1 cellular context compared by ENCODE assay signal in the genomic region with DNA sequence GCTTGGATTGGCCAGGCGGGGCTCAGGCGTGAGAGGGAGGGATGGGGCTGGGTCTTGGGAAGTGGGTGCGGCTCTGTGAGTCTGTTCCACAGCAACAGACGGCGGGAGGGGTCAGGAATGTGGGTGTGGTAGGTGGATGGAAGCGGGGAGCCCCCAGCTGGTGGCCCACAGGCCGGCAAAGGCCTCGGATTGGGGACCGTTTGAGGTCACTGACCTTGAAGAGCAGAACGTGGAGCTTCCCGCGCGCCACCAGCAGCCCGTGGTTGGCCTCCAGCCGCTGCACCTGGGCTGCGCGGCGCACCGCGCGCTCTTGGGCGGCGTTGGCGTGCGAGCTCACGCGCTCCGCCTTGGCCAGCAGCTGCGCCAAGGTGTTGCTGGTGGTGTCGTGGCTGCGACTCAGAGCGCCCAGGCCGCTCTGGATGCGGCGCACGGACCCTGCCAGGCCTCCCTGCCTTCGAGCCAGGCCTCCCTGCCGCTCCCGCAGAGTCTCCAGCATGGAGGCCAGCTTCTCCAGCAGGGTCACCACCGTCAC.
TF ChIP-seq lines count a peak whose summit lies in the region.

No MANE protein-coding gene starts in this region.

TF ChIP-seq in WTC11, 78 proteins besides CTCF, POLR2A, EP300 and RAD21 (continued from another document and continues in another):
- TF ChIP-seq PREB (CRISPR knock-in tag; IDR thresholded peaks at IDR 0.05; ENCODE audit: borderline replicate concordance) (no peak), ZNF219 (CRISPR knock-in tag; IDR thresholded peaks at IDR 0.05; ENCODE audit: borderline replicate concordance) (peak; percentile 50; the same call in 1 of the 2 replicates), IRF1 (CRISPR knock-in tag; IDR thresholded peaks at IDR 0.05) (no peak; the same call in none of the 2 replicates), SOX15 (CRISPR knock-in tag; IDR thresholded peaks at IDR 0.05) (no peak), ZNF671 (CRISPR knock-in tag; IDR thresholded peaks at IDR 0.05) (no peak), NFE2L1 (CRISPR knock-in tag; IDR thresholded peaks at IDR 0.05) (no peak), TEAD1 (CRISPR knock-in tag; IDR thresholded peaks at IDR 0.05) (no peak; the same call in 1 of the 2 replicates), MYBL2 (CRISPR knock-in tag; IDR thresholded peaks at IDR 0.05) (peak; percentile 27; the same call in 1 of the 2 replicates), ERG (CRISPR knock-in tag; IDR thresholded peaks at IDR 0.05) (no peak), HMGXB4 (CRISPR knock-in tag; IDR thresholded peaks at IDR 0.05) (no peak), ZNF263 (CRISPR knock-in tag; IDR thresholded peaks at IDR 0.05; ENCODE audit: low read depth) (no peak), ATF1 (CRISPR knock-in tag; IDR thresholded peaks at IDR 0.05) (no peak), NR1H2 (CRISPR knock-in tag; IDR thresholded peaks at IDR 0.05) (no peak), ZNF232 (CRISPR knock-in tag; IDR thresholded peaks at IDR 0.05) (no peak; the same call in 1 of the 2 replicates), ZNF138 (CRISPR knock-in tag; conservative IDR thresholded peaks at IDR 0.05) (peak; percentile 78), JAZF1 (CRISPR knock-in tag; IDR thresholded peaks at IDR 0.05) (no peak), FOXK1 (CRISPR knock-in tag; IDR thresholded peaks at IDR 0.05) (peak; percentile 31; the same call in 1 of the 2 replicates), ELF4 (CRISPR knock-in tag; IDR thresholded peaks at IDR 0.05; ENCODE audit: low read depth) (no peak), JUN (CRISPR knock-in tag; IDR thresholded peaks at IDR 0.05) (no peak), ZBTB21 (CRISPR knock-in tag; IDR thresholded peaks at IDR 0.05; ENCODE audit: borderline replicate concordance) (no peak), FOXJ3 (CRISPR knock-in tag; IDR thresholded peaks at IDR 0.05; ENCODE audit: borderline replicate concordance) (no peak), STAT6 (CRISPR knock-in tag; conservative IDR thresholded peaks at IDR 0.05; ENCODE audit: low read depth) (no peak; the same call in 1 of the 2 replicates), TCF7 (CRISPR knock-in tag; IDR thresholded peaks at IDR 0.05; ENCODE audit: low read depth) (peak; percentile 69; the same call in 1 of the 2 replicates), CREB1 (CRISPR knock-in tag; IDR thresholded peaks at IDR 0.05) (peak; percentile 18; the same call in 1 of the 2 replicates), MXD4 (CRISPR knock-in tag; IDR thresholded peaks at IDR 0.05; ENCODE audit: borderline replicate concordance) (no peak), ESRRA (CRISPR knock-in tag; IDR thresholded peaks at IDR 0.05; ENCODE audit: borderline replicate concordance) (0 out of 2 replicates have a peak, but pooled peaks have one; percentile 70), TEAD4 (CRISPR knock-in tag; IDR thresholded peaks at IDR 0.05) (no peak; the same call in 1 of the 2 replicates), SMAD4 (CRISPR knock-in tag; IDR thresholded peaks at IDR 0.05) (no peak), ZNF416 (CRISPR knock-in tag; IDR thresholded peaks at IDR 0.05) (no peak), EMX1 (CRISPR knock-in tag; IDR thresholded peaks at IDR 0.05) (no peak), ATF6 (CRISPR knock-in tag; IDR thresholded peaks at IDR 0.05) (no peak), AFF4 (CRISPR knock-in tag; IDR thresholded peaks at IDR 0.05; ENCODE audit: borderline replicate concordance) (no peak), GABPB1 (CRISPR knock-in tag; IDR thresholded peaks at IDR 0.05) (no peak)
- TF ChIP-seq, protein P1, sequence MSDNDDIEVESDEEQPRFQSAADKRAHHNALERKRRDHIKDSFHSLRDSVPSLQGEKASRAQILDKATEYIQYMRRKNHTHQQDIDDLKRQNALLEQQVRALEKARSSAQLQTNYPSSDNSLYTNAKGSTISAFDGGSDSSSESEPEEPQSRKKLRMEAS (CRISPR knock-in tag; IDR thresholded peaks at IDR 0.05): peak; percentile 70
- TF ChIP-seq, protein P2, sequence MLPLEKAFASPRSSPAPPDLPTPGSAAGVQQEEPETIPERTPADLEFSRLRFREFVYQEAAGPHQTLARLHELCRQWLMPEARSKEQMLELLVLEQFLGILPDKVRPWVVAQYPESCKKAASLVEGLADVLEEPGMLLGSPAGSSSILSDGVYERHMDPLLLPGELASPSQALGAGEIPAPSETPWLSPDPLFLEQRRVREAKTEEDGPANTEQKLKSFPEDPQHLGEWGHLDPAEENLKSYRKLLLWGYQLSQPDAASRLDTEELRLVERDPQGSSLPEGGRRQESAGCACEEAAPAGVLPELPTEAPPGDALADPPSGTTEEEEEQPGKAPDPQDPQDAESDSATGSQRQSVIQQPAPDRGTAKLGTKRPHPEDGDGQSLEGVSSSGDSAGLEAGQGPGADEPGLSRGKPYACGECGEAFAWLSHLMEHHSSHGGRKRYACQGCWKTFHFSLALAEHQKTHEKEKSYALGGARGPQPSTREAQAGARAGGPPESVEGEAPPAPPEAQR (CRISPR knock-in tag; IDR thresholded peaks at IDR 0.05): no peak
- TF ChIP-seq, protein P3, sequence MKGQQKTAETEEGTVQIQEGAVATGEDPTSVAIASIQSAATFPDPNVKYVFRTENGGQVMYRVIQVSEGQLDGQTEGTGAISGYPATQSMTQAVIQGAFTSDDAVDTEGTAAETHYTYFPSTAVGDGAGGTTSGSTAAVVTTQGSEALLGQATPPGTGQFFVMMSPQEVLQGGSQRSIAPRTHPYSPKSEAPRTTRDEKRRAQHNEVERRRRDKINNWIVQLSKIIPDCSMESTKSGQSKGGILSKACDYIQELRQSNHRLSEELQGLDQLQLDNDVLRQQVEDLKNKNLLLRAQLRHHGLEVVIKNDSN (CRISPR knock-in tag; IDR thresholded peaks at IDR 0.05): no peak
- TF ChIP-seq, protein P4, sequence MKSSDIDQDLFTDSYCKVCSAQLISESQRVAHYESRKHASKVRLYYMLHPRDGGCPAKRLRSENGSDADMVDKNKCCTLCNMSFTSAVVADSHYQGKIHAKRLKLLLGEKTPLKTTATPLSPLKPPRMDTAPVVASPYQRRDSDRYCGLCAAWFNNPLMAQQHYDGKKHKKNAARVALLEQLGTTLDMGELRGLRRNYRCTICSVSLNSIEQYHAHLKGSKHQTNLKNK (CRISPR knock-in tag; IDR thresholded peaks at IDR 0.05): no peak
- TF ChIP-seq, protein P5, sequence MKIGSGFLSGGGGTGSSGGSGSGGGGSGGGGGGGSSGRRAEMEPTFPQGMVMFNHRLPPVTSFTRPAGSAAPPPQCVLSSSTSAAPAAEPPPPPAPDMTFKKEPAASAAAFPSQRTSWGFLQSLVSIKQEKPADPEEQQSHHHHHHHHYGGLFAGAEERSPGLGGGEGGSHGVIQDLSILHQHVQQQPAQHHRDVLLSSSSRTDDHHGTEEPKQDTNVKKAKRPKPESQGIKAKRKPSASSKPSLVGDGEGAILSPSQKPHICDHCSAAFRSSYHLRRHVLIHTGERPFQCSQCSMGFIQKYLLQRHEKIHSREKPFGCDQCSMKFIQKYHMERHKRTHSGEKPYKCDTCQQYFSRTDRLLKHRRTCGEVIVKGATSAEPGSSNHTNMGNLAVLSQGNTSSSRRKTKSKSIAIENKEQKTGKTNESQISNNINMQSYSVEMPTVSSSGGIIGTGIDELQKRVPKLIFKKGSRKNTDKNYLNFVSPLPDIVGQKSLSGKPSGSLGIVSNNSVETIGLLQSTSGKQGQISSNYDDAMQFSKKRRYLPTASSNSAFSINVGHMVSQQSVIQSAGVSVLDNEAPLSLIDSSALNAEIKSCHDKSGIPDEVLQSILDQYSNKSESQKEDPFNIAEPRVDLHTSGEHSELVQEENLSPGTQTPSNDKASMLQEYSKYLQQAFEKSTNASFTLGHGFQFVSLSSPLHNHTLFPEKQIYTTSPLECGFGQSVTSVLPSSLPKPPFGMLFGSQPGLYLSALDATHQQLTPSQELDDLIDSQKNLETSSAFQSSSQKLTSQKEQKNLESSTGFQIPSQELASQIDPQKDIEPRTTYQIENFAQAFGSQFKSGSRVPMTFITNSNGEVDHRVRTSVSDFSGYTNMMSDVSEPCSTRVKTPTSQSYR (CRISPR knock-in tag; IDR thresholded peaks at IDR 0.05): 0 out of 2 replicates have a peak, but pooled peaks have one; percentile 9
